In genomic region chr1:57249511-57249910, GRCh38 we compare ENCODE assay signal across 25 cellular contexts.
"Had no signal": no experiment of that assay in that cellular context is flagged by ENCODE, and none has a peak within 500 bp of the region (broad histone marks: within the 10 kb centered on the region; RNA-seq: fewer than 3 reads in every experiment).

No MANE protein-coding gene starts in this region.

- H3K27ac ChIP-seq: RWPE1, SJCRH30 had no signal

- H3K36me3 ChIP-seq: SJCRH30 had no signal

- H3K4me3 ChIP-seq: SJCRH30 had no signal

- FAIRE-seq: HepG2 had no signal

- DNase-seq: IMR-90; Karpas-422; KG1; MV-4-11; NCI-H1048; NCI-H1436 treated with DMSO at 0.1 percent for 48 hours; NCI-H1694; NCI-H187 treated with DMSO at 0.1 percent for 48 hours; NCI-H2171; NCI-H226; NCI-H446; NCI-H510A; NCI-H524 treated with DMSO at 0.1 percent for 48 hours; NCI-H69; NCI-H774; NK-92 treated with Interleukin-12 subunit alpha and Interleukin-12 subunit beta, amount 100 ng/mL, for 24 hours; PC-3; SHP77 treated with DMSO at 0.1 percent for 48 hours; SJCRH30; T-helper 1 cell had no signal

- H3K9me3 ChIP-seq: SJCRH30 had no signal

- H3K27me3 ChIP-seq: SJCRH30 had no signal

- H3K4me1 ChIP-seq: SJCRH30 had no signal

- ATAC-seq: HepG2, Panc1, PC-3, Right ventricle myocardium inferior, SK-N-SH treated with all-trans-retinoic acid at 6 μM for 48 hours had no signal
